ENCODE assay signal across 8 cellular contexts in genomic region chr5:139664273-139664693, GRCh38. TPM values are rescaled to one million over a fixed set of nuclear protein-coding genes. Genes with fewer than 3 reads are reported as not detected.
DNase-seq lines count a peak whose midpoint lies in the region; ATAC-seq and TF ChIP-seq lines count a peak whose summit lies in the region.

No MANE protein-coding gene starts in this region.

- TF ChIP-seq POLR2A in uterus (IDR thresholded peaks at IDR 0.05): no peak

- peaks cover 57% of the 10 kb centered on the region for H3K79me2 ChIP-seq in trophoblast cell (ENCODE audit: control insufficient read depth, insufficient read depth, low read length, poor library complexity)

- H3K9ac ChIP-seq in trophoblast cell (ENCODE audit: low read length): no peak overlapping the region

- H3K18ac ChIP-seq in trophoblast cell (ENCODE audit: low read length): no peak overlapping the region

- no peak overlapping the region for H2BK12ac ChIP-seq in trophoblast cell (ENCODE audit: low read length)

- H3K27me3 ChIP-seq in trophoblast cell (ENCODE audit: insufficient read depth, low read length): no peaks in the 10 kb centered on the region
- H3K27me3 ChIP-seq in BE2C: no peaks in the 10 kb centered on the region
- no peaks in the 10 kb centered on the region for H3K27me3 ChIP-seq in uterus

- H3K27ac ChIP-seq in trophoblast cell (ENCODE audit: low read depth, low read length): no peak overlapping the region
- H3K27ac ChIP-seq in uterus: no peak overlapping the region

- H3K4ac ChIP-seq in trophoblast cell (ENCODE audit: low read depth, low read length): peak overlapping the region; percentile 39

- H3K79me1 ChIP-seq in trophoblast cell (ENCODE audit: low read length): peaks cover 40% of the 10 kb centered on the region

- DNase-seq in SKM-1 treated with dmso at 0.1 percent for 144 hours (lab: John Stamatoyannopoulos, UW; ENCODE audit: unreplicated experiment): peak; percentile 97
- DNase-seq in trophoblast cell: peak; percentile 41 to 51
- DNase-seq in BE2C: no peak
- DNase-seq in NCI-H2081 (lab: John Stamatoyannopoulos, UW): no peak
- no peak for DNase-seq in ureter (ENCODE audit: low spot score)
- no peak for DNase-seq in uterus

- no peak overlapping the region for H4K8ac ChIP-seq in trophoblast cell (ENCODE audit: low read depth, low read length)

- no CpG with 5 or more reads among the region's 9 CpGs for WGBS in trophoblast cell (ENCODE audit: extremely low coverage, insufficient coverage, insufficient read length)

- H3K14ac ChIP-seq in trophoblast cell (ENCODE audit: low read length): no peak overlapping the region

- H2BK5ac ChIP-seq in trophoblast cell (ENCODE audit: low read depth, low read length, poor library complexity): no peak overlapping the region

- H3K9me3 ChIP-seq in trophoblast cell (ENCODE audit: insufficient read depth, low read depth, low read length): peaks cover 3% of the 10 kb centered on the region
- H3K9me3 ChIP-seq in BE2C: no peaks in the 10 kb centered on the region
- H3K9me3 ChIP-seq in uterus: no peaks in the 10 kb centered on the region

- H3K36me3 ChIP-seq in trophoblast cell (ENCODE audit: control insufficient read depth in 1 of 2, insufficient read depth in 2 of 2, low read length in 2 of 2) (peaks cover 42 to 51% of the 10 kb centered on the region in 2 experiments), BE2C (peaks cover 7% of the 10 kb centered on the region; the same call in 1 of the 2 replicates), uterus (no peaks in the 10 kb centered on the region)

- no peak overlapping the region for H2BK120ac ChIP-seq in trophoblast cell (ENCODE audit: insufficient read depth, low read length, poor library complexity)

- H2AFZ ChIP-seq in trophoblast cell (ENCODE audit: insufficient read depth, low read length, poor library complexity): no peak overlapping the region

- no peak overlapping the region for H3K23ac ChIP-seq in trophoblast cell (ENCODE audit: low read length)

- TF ChIP-seq CTCF in BE2C (IDR thresholded peaks at IDR 0.05; ENCODE audit: low read depth, low read length) (no peak), uterus (IDR thresholded peaks at IDR 0.05) (no peak)

- H3K4me3 ChIP-seq in trophoblast cell (ENCODE audit: low read depth, low read length): no peak overlapping the region
- no peak overlapping the region for H3K4me3 ChIP-seq in BE2C (ENCODE audit: low read depth, low read length)
- no peak overlapping the region for H3K4me3 ChIP-seq in uterus

- H4K91ac ChIP-seq in trophoblast cell (ENCODE audit: low read depth, low read length): no peak overlapping the region

- intact Hi-C loops in uterus (cut with DNase I; ENCODE audit: low total_unique reads): no loop called here

- no peak overlapping the region for H4K12ac ChIP-seq in trophoblast cell (ENCODE audit: low read depth, low read length)

- peak; percentile 50 for ATAC-seq in GM18858 (IDR thresholded peaks at IDR 0.05; ENCODE audit: unreplicated experiment)
- ATAC-seq in HG02852 (IDR thresholded peaks at IDR 0.05; ENCODE audit: unreplicated experiment): peak; percentile 55

- no peak overlapping the region for H3K4me2 ChIP-seq in trophoblast cell (ENCODE audit: low read length)

- H3K4me1 ChIP-seq in trophoblast cell (ENCODE audit: control insufficient read depth in 1 of 2, insufficient read depth in 2 of 2, low read length in 2 of 2) (peaks cover 56 to 67% of the 10 kb centered on the region in 2 experiments), BE2C (peaks cover 64% of the 10 kb centered on the region), uterus (peaks cover 0 to 40% of the 10 kb centered on the region in 2 donors)

- no peak overlapping the region for H2AK5ac ChIP-seq in trophoblast cell (ENCODE audit: low read length)

RNA-seq across cellular contexts. Expression of gene CXXC5, which starts 16.1 kb away (rescaled TPM):
- 101 and 105 TPM in 2 replicates for polyA plus RNA-seq in trophoblast cell (2013)
- polyA plus RNA-seq in BE2C (2012; ENCODE audit: insufficient read depth, insufficient read length, low read depth): 263 TPM
- total RNA-seq in ureter: 28.7 TPM
- total RNA-seq in uterus: 10 to 100 TPM in 3 of 4 donors, 1 to 10 TPM in 1; 3.3 to 51.3 (median 35.0) TPM

Comparison
In these comparisons a context has a peak if more than half of its experiments do, and no peak if none do; other contexts are left out.
1. DNase-seq: peak in SKM-1 treated with dmso at 0.1 percent for 144 hours (single experiment) and trophoblast cell (2 of 2); none in BE2C (single experiment), NCI-H2081 (0 of 2), ureter (single experiment) and uterus (0 of 2).